10 cellular contexts compared by ENCODE assay signal in the genomic region with DNA sequence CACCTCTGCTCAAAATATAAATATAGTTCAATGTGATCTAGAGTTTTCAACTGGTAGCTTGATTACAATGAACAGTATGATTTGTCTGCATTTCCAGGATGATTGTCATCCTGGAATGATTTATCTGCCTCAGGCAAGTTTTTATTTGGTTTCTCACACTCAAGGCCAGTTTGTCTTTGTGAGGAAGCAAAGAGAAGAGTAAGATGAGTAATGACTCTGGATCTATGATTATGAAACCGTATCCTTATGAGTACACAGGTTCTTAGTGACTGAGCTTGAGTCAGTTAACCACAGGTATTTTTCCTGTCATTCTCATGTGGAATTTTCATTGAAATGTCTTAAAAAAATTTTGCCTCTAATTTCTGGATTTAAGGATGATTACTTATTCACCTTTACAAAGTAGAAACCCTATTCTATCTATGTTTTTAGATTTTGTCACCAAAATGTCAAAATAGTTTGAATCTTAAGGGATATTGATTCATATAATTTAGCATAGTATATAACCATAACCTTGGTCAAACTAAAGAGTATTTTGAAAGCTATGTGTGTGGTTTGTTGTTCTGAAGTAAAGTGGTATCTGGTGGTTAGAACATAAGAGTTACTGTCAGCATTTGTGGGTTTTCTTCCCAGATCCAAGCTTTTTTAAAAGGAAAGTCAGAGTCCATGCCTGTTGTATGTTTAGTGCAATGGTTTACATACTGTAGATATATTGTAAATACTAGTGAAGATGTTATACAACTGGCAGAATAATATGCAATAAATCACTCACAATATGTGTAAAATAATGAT.
DNase-seq lines count a peak whose midpoint lies in the region; ATAC-seq and TF ChIP-seq lines count a peak whose summit lies in the region.
"Had no signal": no experiment of that assay in that cellular context is flagged by ENCODE, and none has a peak within 500 bp of the region (broad histone marks: within the 10 kb centered on the region; RNA-seq: fewer than 3 reads in every experiment).

No MANE protein-coding gene starts in this region.

- ATAC-seq in esophagus mucosa (peak; percentile 99), gastrocnemius medialis (peak; percentile 89 to 95), HG02840 (IDR thresholded peaks at IDR 0.05; ENCODE audit: low FRiP score, unreplicated experiment) (no peak)
- ATAC-seq in activated T-cell treated with anti-CD3 and anti-CD28 coated beads, Interleukin-2, amount 50 U/mL, for 72 hours (replicated peaks in 1 of 2): no peak
- ATAC-seq: body of pancreas had no signal

- H3K9me3 Mint-ChIP-seq in activated T-cell treated with anti-CD3 and anti-CD28 coated beads, Interleukin-2, amount 50 U/mL, for 72 hours: no peaks in the 10 kb centered on the region
- H3K9me3 Mint-ChIP-seq: memory B cell had no signal

- CTCF ChIA-PET in PC-9 (lab: Charles Lee): interaction anchor here (0.6 to 1.2 kb wide), 4 partner anchors 12 to 500 kb away, joined by 3 to 5 read pairs (median 4); no protein-coding TSS in a partner anchor

- no peaks in the 10 kb centered on the region for H3K4me1 Mint-ChIP-seq in activated T-cell treated with anti-CD3 and anti-CD28 coated beads, Interleukin-2, amount 50 U/mL, for 72 hours (ENCODE audit: low read depth)
- H3K4me1 Mint-ChIP-seq: memory B cell had no signal

- H3K9me3 ChIP-seq in PC-9 (ENCODE audit: insufficient read depth, low read depth): peaks cover 14% of the 10 kb centered on the region; the same call in 1 of the 2 replicates
- no peaks in the 10 kb centered on the region for H3K9me3 ChIP-seq in gastrocnemius medialis
- no peaks in the 10 kb centered on the region for H3K9me3 ChIP-seq in testis
- H3K9me3 ChIP-seq: body of pancreas had no signal

- 68 to 76% methylated on average over 1 of the region's 1 CpG for WGBS in testis, 2 donors

- no peak overlapping the region for H2AFZ ChIP-seq in PC-9

- H3K4me3 Mint-ChIP-seq in activated T-cell treated with anti-CD3 and anti-CD28 coated beads, Interleukin-2, amount 50 U/mL, for 72 hours: no peak overlapping the region
- H3K4me3 Mint-ChIP-seq: memory B cell had no signal

- no peaks in the 10 kb centered on the region for H3K9me2 ChIP-seq in PC-9 (ENCODE audit: insufficient read depth)

- H3K4me3 ChIP-seq in PC-9: peak overlapping the region; percentile 5; the same call in 1 of the 2 replicates
- H3K4me3 ChIP-seq in gastrocnemius medialis: no peak overlapping the region
- no peak overlapping the region for H3K4me3 ChIP-seq in testis
- H3K4me3 ChIP-seq: body of pancreas had no signal

- H3K4me2 ChIP-seq in PC-9: peak overlapping the region; percentile 73

- BruUV-seq in PC-9 (replicated peaks; lab: Mats Ljungman, UMichigan): TSS peak; percentile 18

- intact Hi-C loops in PC-9 (cut with micrococcal nuclease; ENCODE audit: unreplicated experiment): loop anchor here (1.0 to 2.0 kb wide), 5 partner anchors 28 to 184 kb away; no protein-coding TSS in a partner anchor
- intact Hi-C loops in gastrocnemius medialis (cut with DNase I; ENCODE audit: low total_unique reads): no loop called here
- intact Hi-C loops in testis (cut with DNase I; ENCODE audit: low total_unique reads): no loop called here

- H3K36me3 Mint-ChIP-seq in activated T-cell treated with anti-CD3 and anti-CD28 coated beads, Interleukin-2, amount 50 U/mL, for 72 hours (ENCODE audit: insufficient read depth in 2 of 2): no peaks in the 10 kb centered on the region
- H3K36me3 Mint-ChIP-seq: memory B cell had no signal

- H4K20me1 ChIP-seq in PC-9 (ENCODE audit: insufficient read depth): no peaks in the 10 kb centered on the region

- H3K27me3 Mint-ChIP-seq in activated T-cell treated with anti-CD3 and anti-CD28 coated beads, Interleukin-2, amount 50 U/mL, for 72 hours (ENCODE audit: low read depth): no peaks in the 10 kb centered on the region
- H3K27me3 Mint-ChIP-seq: memory B cell had no signal

- H3K36me3 ChIP-seq in PC-9 (ENCODE audit: low read depth) (peaks cover 8% of the 10 kb centered on the region; the same call in 1 of the 2 replicates), gastrocnemius medialis (no peaks in the 10 kb centered on the region), testis (ENCODE audit: low read depth, missing control alignments) (no peaks in the 10 kb centered on the region)

- H3K27ac ChIP-seq in PC-9: peak overlapping the region; percentile 97
- H3K27ac ChIP-seq in gastrocnemius medialis: no peak overlapping the region
- no peak overlapping the region for H3K27ac ChIP-seq in testis
- H3K27ac ChIP-seq: body of pancreas had no signal

- H3K27me3 ChIP-seq in PC-9 (ENCODE audit: insufficient read depth, low read depth) (no peaks in the 10 kb centered on the region), gastrocnemius medialis (no peaks in the 10 kb centered on the region), testis (no peaks in the 10 kb centered on the region)
- H3K27me3 ChIP-seq: body of pancreas had no signal

- H3K27ac Mint-ChIP-seq in activated T-cell treated with anti-CD3 and anti-CD28 coated beads, Interleukin-2, amount 50 U/mL, for 72 hours: no peak overlapping the region
- H3K27ac Mint-ChIP-seq: memory B cell had no signal

- peaks cover 72% of the 10 kb centered on the region for H3K79me2 ChIP-seq in PC-9 (ENCODE audit: low read depth)

- no peak for TF ChIP-seq POLR2A in gastrocnemius medialis (IDR thresholded peaks at IDR 0.05)
- no peak for TF ChIP-seq POLR2A in testis (IDR thresholded peaks at IDR 0.05)

- TF ChIP-seq CTCF in PC-9 (conservative IDR thresholded peaks at IDR 0.05) (no peak), gastrocnemius medialis (IDR thresholded peaks at IDR 0.05 in 4 of 5, conservative IDR thresholded peaks at IDR 0.05 in 1 of 5) (no peak), testis (IDR thresholded peaks at IDR 0.05) (no peak)

- POLR2A ChIA-PET in PC-9 (lab: Charles Lee; ENCODE audit: unreplicated experiment): interaction anchor here (0.5 to 0.9 kb wide), 6 partner anchors 32 to 147 kb away, joined by 3 to 10 read pairs (median 4); no protein-coding TSS in a partner anchor

- DNase-seq in HCEC 1CT (peak; percentile 99), PC-9 (peak; percentile 51 to 100), gastrocnemius medialis (no peak), testis (no peak)
- no peak for DNase-seq in activated T-cell treated with anti-CD3 and anti-CD28 coated beads, Interleukin-2, amount 50 U/mL, for 72 hours
- DNase-seq in stimulated activated naive CD4-positive, alpha-beta T cell (lab: John Stamatoyannopoulos, UW): no peak
- DNase-seq: body of pancreas had no signal

- peaks cover 58% of the 10 kb centered on the region for H3K4me1 ChIP-seq in PC-9 (replicated peaks; ENCODE audit: insufficient read depth)
- H3K4me1 ChIP-seq in gastrocnemius medialis: peaks cover 0 to 12% of the 10 kb centered on the region in 2 donors
- no peaks in the 10 kb centered on the region for H3K4me1 ChIP-seq in testis

- in situ Hi-C loops in gastrocnemius medialis (cut with MboI; ENCODE audit: low sequenced_read_pairs in 4 of 4): no loop called here

- H3F3A ChIP-seq in PC-9 (ENCODE audit: insufficient read depth, low read depth): peaks cover 42% of the 10 kb centered on the region

Comparison
In these comparisons a context has a peak if more than half of its experiments do, and no peak if none do; other contexts are left out.
1. DNase-seq: peak in HCEC 1CT (single experiment) and PC-9 (2 of 2); none in gastrocnemius medialis (0 of 2), activated T-cell treated with anti-CD3 and anti-CD28 coated beads, Interleukin-2, amount 50 U/mL, for 72 hours (0 of 2), testis (single experiment) and stimulated activated naive CD4-positive, alpha-beta T cell (0 of 6).
2. ATAC-seq: peak in esophagus mucosa (single experiment) and gastrocnemius medialis (2 of 2); none in HG02840 (single experiment) and activated T-cell treated with anti-CD3 and anti-CD28 coated beads, Interleukin-2, amount 50 U/mL, for 72 hours (0 of 2).